In genomic region chr2:239449468-239449867, GRCh38 we compare ENCODE assay signal across 8 cellular contexts. TPM values are rescaled to one million over a fixed set of nuclear protein-coding genes. Genes with fewer than 3 reads are reported as not detected.
A peak's percentile ranks its signal among the peaks of the same experiment; 100 is the strongest.
DNase-seq lines count a peak whose midpoint lies in the region; ATAC-seq, FAIRE-seq and TF ChIP-seq lines count a peak whose summit lies in the region.
"Not testable (repeated sequence)": the region's sequence is repeated elsewhere in the genome, so short reads cannot be mapped to it uniquely, and the experiment has no call there.

No MANE protein-coding gene starts in this region.

- not testable (repeated sequence) for H3K4me3 ChIP-seq in right atrium auricular region; kidney (ENCODE audit: low read length in 2 of 2)

- not testable (repeated sequence) for H3K4me1 ChIP-seq in right atrium auricular region; kidney (ENCODE audit: control insufficient read depth in 1 of 2, insufficient read depth in 1 of 2, low read depth in 1 of 2, low read length in 2 of 2)

- H3K27ac ChIP-seq in right atrium auricular region; kidney (ENCODE audit: low read depth in 2 of 2, low read length in 2 of 2): not testable (repeated sequence)

- H3K27me3 Mint-ChIP-seq in CD14-positive monocyte (ENCODE audit: low read depth in 3 of 3) (peaks cover 6 to 14% (median 14%) of the 10 kb centered on the region in 3 donors), osteocyte (ENCODE audit: unreplicated experiment) (peaks cover 13% of the 10 kb centered on the region)
- H3K27me3 Mint-ChIP-seq in activated T-cell treated with anti-CD3 and anti-CD28 coated beads, Interleukin-2, amount 50 U/mL, for 24 hours, result peaks cover 15% of the 10 kb centered on the region
- H3K27me3 Mint-ChIP-seq in activated T-helper 2 cell treated with anti-CD3 and anti-CD28 coated beads, Interferon-gamma antibody, Interleukin-2, Interleukin-4, amounts not matched to agents 10 μg/mL and 5 μg/mL and 100 μg/mL, durations not matched to agents 14 hours and 24 hours and 36 hours (ENCODE audit: low read depth), result peaks cover 30% of the 10 kb centered on the region

- H3K27ac Mint-ChIP-seq in CD14-positive monocyte; activated T-cell treated with anti-CD3 and anti-CD28 coated beads, Interleukin-2, amount 50 U/mL, for 24 hours; activated T-helper 2 cell treated with anti-CD3 and anti-CD28 coated beads, Interferon-gamma antibody, Interleukin-2, Interleukin-4, amounts not matched to agents 10 μg/mL and 5 μg/mL and 100 μg/mL, durations not matched to agents 14 hours and 24 hours and 36 hours; osteocyte (ENCODE audit: unreplicated experiment): not testable (repeated sequence)

- FAIRE-seq in kidney (lab: Jason Lieb, UNC), result not testable (repeated sequence)

- H3K9ac ChIP-seq in kidney (ENCODE audit: low read length in 2 of 2), result not testable (repeated sequence)

- H3K9me3 ChIP-seq in right atrium auricular region, result peaks cover 0 to 16% of the 10 kb centered on the region in 2 donors
- H3K9me3 ChIP-seq in kidney (ENCODE audit: control insufficient read depth in 1 of 2, low read length in 2 of 2), result not testable (repeated sequence)

- not testable (repeated sequence) for TF ChIP-seq CTCF in CD14-positive monocyte (IDR thresholded peaks at IDR 0.05); right atrium auricular region (IDR thresholded peaks at IDR 0.05); kidney (IDR thresholded peaks at IDR 0.05; ENCODE audit: borderline replicate concordance, extremely low read depth, insufficient read depth); osteocyte (IDR thresholded peaks at IDR 0.05)

- H3K4me1 Mint-ChIP-seq in CD14-positive monocyte, result peaks cover 17% of the 10 kb centered on the region
- not testable (repeated sequence) for H3K4me1 Mint-ChIP-seq in activated T-cell treated with anti-CD3 and anti-CD28 coated beads, Interleukin-2, amount 50 U/mL, for 24 hours (ENCODE audit: low read depth); activated T-helper 2 cell treated with anti-CD3 and anti-CD28 coated beads, Interferon-gamma antibody, Interleukin-2, Interleukin-4, amounts not matched to agents 10 μg/mL and 5 μg/mL and 100 μg/mL, durations not matched to agents 14 hours and 24 hours and 36 hours (ENCODE audit: low read depth); osteocyte (ENCODE audit: unreplicated experiment)

- DNase-seq in CD14-positive monocyte (ENCODE audit: low spot score), result peak; percentile 18
- DNase-seq in activated T-cell treated with anti-CD3 and anti-CD28 coated beads, Interleukin-2, amount 50 U/mL, for 24 hours, result peak; percentile 2
- peak; percentile 2 for DNase-seq in activated T-helper 2 cell treated with anti-CD3 and anti-CD28 coated beads, Interferon-gamma antibody, Interleukin-2, Interleukin-4, amounts not matched to agents 10 μg/mL and 5 μg/mL and 100 μg/mL, durations not matched to agents 14 hours and 24 hours and 36 hours (ENCODE audit: low spot score)
- DNase-seq in cardiac septum (ENCODE audit: low spot score), result peak; percentile 36
- DNase-seq in right atrium auricular region (ENCODE audit: low spot score), result peak; percentile 4
- peak; percentile 43 for DNase-seq in kidney
- peak; percentile 40 for DNase-seq in left lobe of liver (ENCODE audit: low spot score)
- peak; percentile 75 for DNase-seq in osteocyte (ENCODE audit: extremely low spot score, unreplicated experiment)

- intact Hi-C loops in CD14-positive monocyte (cut with micrococcal nuclease); activated T-helper 2 cell treated with anti-CD3 and anti-CD28 coated beads, Interferon-gamma antibody, Interleukin-2, Interleukin-4, amounts not matched to agents 10 μg/mL and 5 μg/mL and 100 μg/mL, durations not matched to agents 14 hours and 24 hours and 36 hours (cut with micrococcal nuclease); cardiac septum (cut with DNase I); kidney (cut with DNase I): not testable (repeated sequence)

- H3K9me3 Mint-ChIP-seq in CD14-positive monocyte (peaks cover 11 to 25% (median 22%) of the 10 kb centered on the region in 7 donors), osteocyte (ENCODE audit: unreplicated experiment) (peaks cover 31% of the 10 kb centered on the region)
- H3K9me3 Mint-ChIP-seq in activated T-cell treated with anti-CD3 and anti-CD28 coated beads, Interleukin-2, amount 50 U/mL, for 24 hours, result peaks cover 18% of the 10 kb centered on the region
- H3K9me3 Mint-ChIP-seq in activated T-helper 2 cell treated with anti-CD3 and anti-CD28 coated beads, Interferon-gamma antibody, Interleukin-2, Interleukin-4, amounts not matched to agents 10 μg/mL and 5 μg/mL and 100 μg/mL, durations not matched to agents 14 hours and 24 hours and 36 hours, result peaks cover 21% of the 10 kb centered on the region

- H3K27me3 ChIP-seq in right atrium auricular region, result not testable (repeated sequence)

- not testable (repeated sequence) for H3K36me3 ChIP-seq in right atrium auricular region; kidney (ENCODE audit: control insufficient read depth in 1 of 2, insufficient read depth in 2 of 2, low read length in 2 of 2)

- H3K4me3 Mint-ChIP-seq in CD14-positive monocyte; activated T-cell treated with anti-CD3 and anti-CD28 coated beads, Interleukin-2, amount 50 U/mL, for 24 hours; activated T-helper 2 cell treated with anti-CD3 and anti-CD28 coated beads, Interferon-gamma antibody, Interleukin-2, Interleukin-4, amounts not matched to agents 10 μg/mL and 5 μg/mL and 100 μg/mL, durations not matched to agents 14 hours and 24 hours and 36 hours (ENCODE audit: low read depth); osteocyte (ENCODE audit: unreplicated experiment): not testable (repeated sequence)

- ATAC-seq in left lobe of liver, result not testable (repeated sequence)

- H3K36me3 Mint-ChIP-seq in CD14-positive monocyte; activated T-cell treated with anti-CD3 and anti-CD28 coated beads, Interleukin-2, amount 50 U/mL, for 24 hours (ENCODE audit: low read depth); activated T-helper 2 cell treated with anti-CD3 and anti-CD28 coated beads, Interferon-gamma antibody, Interleukin-2, Interleukin-4, amounts not matched to agents 10 μg/mL and 5 μg/mL and 100 μg/mL, durations not matched to agents 14 hours and 24 hours and 36 hours (ENCODE audit: low read depth); osteocyte (ENCODE audit: unreplicated experiment): not testable (repeated sequence)

RNA-seq across cellular contexts. Expression of gene HDAC4, which starts 48.6 kb away (rescaled TPM):
- polyA plus RNA-seq in CD14-positive monocyte (1 to 10 TPM; 3.3 to 4.5 TPM), kidney (ENCODE audit: insufficient read depth, low read depth, low replicate concordance) (2.2 TPM)
- 44.8 and 55.3 TPM in 2 replicates for total RNA-seq in activated T-helper 2 cell treated with anti-CD3 and anti-CD28 coated beads, Interferon-gamma antibody, Interleukin-2, Interleukin-4, amounts not matched to agents 10 μg/mL and 5 μg/mL and 100 μg/mL, durations not matched to agents 14 hours and 24 hours and 36 hours
- total RNA-seq in cardiac septum (34.4 TPM), right atrium auricular region (10 to 100 TPM in 1 of 2 donors, 1 to 10 TPM in 1; 8.1 to 20.1 TPM), kidney (56.8 TPM), left lobe of liver (18.3 TPM), osteocyte (30.3 and 32.2 TPM in 2 replicates)

Comparison
In these comparisons a context has a peak if more than half of its experiments do, and no peak if none do; other contexts are left out.
1. DNase-seq: peak in every context shown above with its lines; median percentile 75 in osteocyte; 43 in kidney; 40 in left lobe of liver; 36 in cardiac septum; 18 in CD14-positive monocyte; 4 in right atrium auricular region; 2 in activated T-cell treated with anti-CD3 and anti-CD28 coated beads, Interleukin-2, amount 50 U/mL, for 24 hours; 2 in activated T-helper 2 cell treated with anti-CD3 and anti-CD28 coated beads, Interferon-gamma antibody, Interleukin-2, Interleukin-4, amounts not matched to agents 10 μg/mL and 5 μg/mL and 100 μg/mL, durations not matched to agents 14 hours and 24 hours and 36 hours.